In the genomic region with DNA sequence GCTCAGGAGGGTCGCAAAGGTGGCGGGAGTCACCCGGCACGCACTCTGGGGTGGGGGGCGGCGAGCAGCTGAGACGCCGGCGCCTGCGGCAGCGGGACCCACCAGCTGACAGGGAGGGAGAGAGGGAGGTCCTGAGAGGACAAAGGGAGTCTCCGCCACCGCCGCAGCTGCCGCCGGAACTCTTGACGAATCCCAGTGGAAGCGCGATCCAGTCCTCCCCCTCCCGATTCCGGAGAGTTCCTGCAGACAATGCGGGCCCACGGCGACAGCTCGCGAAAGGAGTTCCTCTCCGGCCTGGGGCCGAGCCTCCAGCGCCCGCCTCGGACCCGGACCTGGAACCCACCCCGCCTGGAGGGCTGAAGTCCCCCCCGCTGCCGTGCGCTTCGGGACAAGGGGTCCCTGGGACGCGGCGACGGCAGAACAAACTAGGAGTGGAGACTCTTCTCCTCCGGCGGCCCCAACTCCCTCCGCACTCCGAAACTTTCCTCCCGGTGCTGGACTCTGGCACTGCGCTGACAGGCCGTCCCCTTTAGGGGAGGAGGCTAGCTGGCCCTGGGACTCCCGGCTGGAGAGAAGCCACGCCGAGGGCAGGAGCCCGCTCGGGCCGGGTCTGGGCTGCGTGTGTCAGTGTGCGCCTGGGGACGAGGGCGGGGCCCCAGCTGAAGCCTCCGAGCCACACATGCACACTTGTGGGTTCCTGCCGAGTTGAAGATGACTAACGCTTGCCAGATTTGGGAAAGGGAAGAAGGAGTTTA, we compare ENCODE assay signal across 7 cellular contexts. TPM values are rescaled to one million over a fixed set of nuclear protein-coding genes. Genes with fewer than 3 reads are reported as not detected.
A peak's percentile ranks its signal among the peaks of the same experiment; 100 is the strongest.
DNase-seq lines count a peak whose midpoint lies in the region; ATAC-seq, FAIRE-seq and TF ChIP-seq lines count a peak whose summit lies in the region.

A gene (minus strand): TSS at position 623 of the 755 bp plus-strand sequence. CDS start 669 bp downstream, outside the sequence.

- H3K4me1 Mint-ChIP-seq in immature natural killer cell: peaks cover 29 to 32% of the 10 kb centered on the region in 2 donors

- H3K4me3 ChIP-seq in bronchial epithelial cell (ENCODE audit: low read depth, low read length): peak within 1 kb of the TSS; percentile 89
- peak within 1 kb of the TSS; percentile 86 for H3K4me3 ChIP-seq in smooth muscle cell

- H3K9me3 ChIP-seq in smooth muscle cell (replicated peaks; ENCODE audit: low read depth): no peaks in the 10 kb centered on the region

- peak within 1 kb of the TSS; percentile 39 to 91 (median 87) for H3K27ac Mint-ChIP-seq in immature natural killer cell

- H3K36me3 ChIP-seq in bronchial epithelial cell (ENCODE audit: control insufficient read depth, insufficient read depth, low read length) (peaks cover 2% of the 10 kb centered on the region), smooth muscle cell (ENCODE audit: low read depth) (peaks cover 3% of the 10 kb centered on the region)

- peak within 1 kb of the TSS; percentile 80 for H2AFZ ChIP-seq in smooth muscle cell (ENCODE audit: low read depth)

- ATAC-seq in GM18499 (IDR thresholded peaks at IDR 0.05; ENCODE audit: insufficient read depth, unreplicated experiment) (peak; percentile 38), HG02759 (IDR thresholded peaks at IDR 0.05; ENCODE audit: unreplicated experiment) (peak; percentile 75)

- H3K9ac ChIP-seq in smooth muscle cell (ENCODE audit: low read depth): peak within 1 kb of the TSS; percentile 85

- H3K9me3 Mint-ChIP-seq in immature natural killer cell: no peaks in the 10 kb centered on the region

- H3K27me3 ChIP-seq in bronchial epithelial cell (ENCODE audit: control insufficient read depth, insufficient read depth, low read length) (no peaks in the 10 kb centered on the region), smooth muscle cell (ENCODE audit: low read depth) (no peaks in the 10 kb centered on the region)

- peak within 1 kb of the TSS; percentile 88 to 97 (median 90) for H3K4me3 Mint-ChIP-seq in immature natural killer cell

- TF ChIP-seq CTCF in VCaP (conservative IDR thresholded peaks at IDR 0.05) (0 out of 2 replicates have a peak, but pooled peaks have one; percentile 20), bronchial epithelial cell (IDR thresholded peaks at IDR 0.05; ENCODE audit: insufficient read depth, low read length, severe bottlenecking) (no peak), smooth muscle cell (IDR thresholded peaks at IDR 0.05; ENCODE audit: borderline replicate concordance, insufficient read depth, poor library complexity, severe bottlenecking) (no peak)

- peaks cover 23% of the 10 kb centered on the region for H3K4me1 ChIP-seq in smooth muscle cell (ENCODE audit: low read depth)

- peaks cover 1 to 13% (median 2%) of the 10 kb centered on the region in 3 donors for H3K27me3 Mint-ChIP-seq in immature natural killer cell (ENCODE audit: low read depth in 3 of 3)

- peaks cover 18% of the 10 kb centered on the region for H3K79me2 ChIP-seq in smooth muscle cell (ENCODE audit: low read depth)

- DNase-seq in NCI-H146 treated with DMSO at 0.1 percent for 48 hours (lab: John Stamatoyannopoulos, UW; ENCODE audit: unreplicated experiment) (peak; percentile 68), bronchial epithelial cell (ENCODE audit: low read depth) (peak; percentile 82), immature natural killer cell (peak; percentile 43 to 56 (median 50)), smooth muscle cell (lab: John Stamatoyannopoulos, UW; ENCODE audit: unreplicated experiment) (peak; percentile 81)

- peaks cover 20% of the 10 kb centered on the region for H4K20me1 ChIP-seq in smooth muscle cell (ENCODE audit: low read depth)

- H3K27ac ChIP-seq in VCaP (peak within 1 kb of the TSS; percentile 86), smooth muscle cell (ENCODE audit: low read depth) (peak within 1 kb of the TSS; percentile 84)

- FAIRE-seq in bronchial epithelial cell (lab: Jason Lieb, UNC): no peak

- WGBS in smooth muscle cell (ENCODE audit: low lambda C conversion rate): under 1% methylated on average over 41 of the region's 61 CpGs

- H3F3A ChIP-seq in smooth muscle cell (ENCODE audit: low read depth): peaks cover 34% of the 10 kb centered on the region

- peak within 1 kb of the TSS; percentile 87 for H3K4me2 ChIP-seq in smooth muscle cell

- no peaks in the 10 kb centered on the region for H3K36me3 Mint-ChIP-seq in immature natural killer cell

RNA-seq across cellular contexts. Expression of the gene that starts here (rescaled TPM):
- total RNA-seq in bronchial epithelial cell (17.2 and 35.5 TPM in 2 replicates), smooth muscle cell (67.6 and 94.3 TPM in 2 replicates)
- polyA plus RNA-seq in immature natural killer cell (10 to 100 TPM in 1 of 3 donors, 1 to 10 TPM in 2; 8.1 to 13.8 (median 10.0) TPM), smooth muscle cell (60.6 and 74.5 TPM in 2 replicates)

Comparison
In these comparisons a context has a peak if more than half of its experiments do, and no peak if none do; other contexts are left out.
1. Peak in every context shown above with its lines: DNase-seq, ATAC-seq, H3K4me3 ChIP-seq and H3K27ac ChIP-seq.